In genomic region chr4:148007789-148008188, GRCh38 we compare ENCODE assay signal across 1 cellular context.
TF ChIP-seq lines count a peak whose summit lies in the region.

No MANE protein-coding gene starts in this region.

TF ChIP-seq in HepG2, 621 proteins besides CTCF, POLR2A, EP300 and RAD21 (continued from another document):
- no peak for TF ChIP-seq AHDC1 (CRISPR knock-in tag; IDR thresholded peaks at IDR 0.05; ENCODE audit: borderline replicate concordance)
- TF ChIP-seq SALL2 (CRISPR knock-in tag; IDR thresholded peaks at IDR 0.05): no peak
- no peak for TF ChIP-seq ADNP (CRISPR knock-in tag; IDR thresholded peaks at IDR 0.05)
- TF ChIP-seq KDM4B (CRISPR knock-in tag; IDR thresholded peaks at IDR 0.05): no peak
- no peak for TF ChIP-seq NCOA5 (CRISPR knock-in tag; IDR thresholded peaks at IDR 0.05)
- no peak for TF ChIP-seq RCOR2 (CRISPR knock-in tag; IDR thresholded peaks at IDR 0.05)
